In genomic region chr5:38940230-38940858, GRCh38 we compare ENCODE assay signal across 30 cellular contexts.
"Had no signal": no experiment of that assay in that cellular context is flagged by ENCODE, and none has a peak within 500 bp of the region (broad histone marks: within the 10 kb centered on the region; RNA-seq: fewer than 3 reads in every experiment).

No MANE protein-coding gene starts in this region.

- H3K4me1 Mint-ChIP-seq: immature natural killer cell, nephron had no signal

- H3K4me3 ChIP-seq: adrenal gland, ascending aorta, heart left ventricle, mucosa of descending colon, skin epidermis, stomach, thyroid gland, upper lobe of left lung had no signal

- ATAC-seq: activated CD4-positive, CD25-positive, alpha-beta regulatory T cell treated with anti-CD3 and anti-CD28 coated beads, Interleukin-2, amount 50 U/mL, for 24 hours; activated naive CD4-positive, alpha-beta T cell treated with anti-CD3 and anti-CD28 coated beads, Interleukin-2, amount 50 U/mL, for 72 hours; esophagus mucosa; foreskin keratinocyte; heart left ventricle; left lobe of liver; mucosa of descending colon; sciatic nerve had no signal

- H3K4me3 Mint-ChIP-seq: immature natural killer cell; nephron; T-helper 1 cell treated with Interleukin-12 subunit alpha and Interleukin-12 subunit beta and Interleukin-4 antibody, amounts not matched to agents 30 μg/mL and 1 μg/mL, for 36 hours had no signal

- H3K4me1 ChIP-seq: adrenal gland, ascending aorta, foreskin keratinocyte, heart left ventricle, stomach, thyroid gland, upper lobe of left lung had no signal

- H3K27ac ChIP-seq: adrenal gland, ascending aorta, brain microvascular endothelial cell, foreskin keratinocyte, heart left ventricle, skin epidermis, stomach, thyroid gland, upper lobe of left lung, WERI-Rb-1 had no signal

- H3K27ac Mint-ChIP-seq: nephron; T-helper 1 cell treated with Interleukin-12 subunit alpha and Interleukin-12 subunit beta and Interleukin-4 antibody, amounts not matched to agents 30 μg/mL and 1 μg/mL, for 36 hours had no signal

- DNase-seq: activated CD4-positive, alpha-beta T cell treated with anti-CD3 and anti-CD28 coated beads for 48 hours; activated CD4-positive, alpha-beta T cell treated with anti-CD3 and anti-CD28 coated beads, Interleukin-2, amount 50 U/mL, for 48 hours; activated CD8-positive, alpha-beta memory T cell treated with anti-CD3 and anti-CD28 coated beads, Interleukin-2, amount 50 U/mL, for 48 hours; activated naive CD4-positive, alpha-beta T cell; activated T-cell treated with anti-CD3 and anti-CD28 coated beads, Interleukin-2, amount 50 U/mL, for 48 hours; adrenal gland; brain microvascular endothelial cell; cortex of kidney; foreskin keratinocyte; heart left ventricle; hypothalamus; immature natural killer cell; mucosa of descending colon; posterior cingulate gyrus; stimulated activated CD4-positive, alpha-beta T cell treated with anti-CD3 and anti-CD28 coated beads, Interleukin-12 subunit alpha, Interleukin-12 subunit beta, amount 100 ng/mL, for 4 hours; stimulated activated CD4-positive, alpha-beta T cell treated with anti-CD3 and anti-CD28 coated beads, Interleukin-4, amount 100 ng/mL, for 1 hour; stomach; T1000; thyroid gland; upper lobe of left lung; WERI-Rb-1 had no signal

- H3K9me3 ChIP-seq: adrenal gland, ascending aorta, heart left ventricle, mucosa of descending colon, stomach, thyroid gland, upper lobe of left lung had no signal

- H3K9me3 Mint-ChIP-seq: activated naive CD4-positive, alpha-beta T cell treated with anti-CD3 and anti-CD28 coated beads, Interleukin-2, amount 50 U/mL, for 72 hours; immature natural killer cell; nephron; T-helper 1 cell treated with Interleukin-12 subunit alpha and Interleukin-12 subunit beta and Interleukin-4 antibody, amounts not matched to agents 30 μg/mL and 1 μg/mL, for 36 hours had no signal
